8 cellular contexts compared by ENCODE assay signal in genomic region chr12:77065361-77066204, GRCh38. TPM values are rescaled to one million over a fixed set of nuclear protein-coding genes. Genes with fewer than 3 reads are reported as not detected.
DNase-seq lines count a peak whose midpoint lies in the region; ATAC-seq and TF ChIP-seq lines count a peak whose summit lies in the region.

Gene E2F7 (minus strand): TSS chr12:77065569. CDS start chr12:77064635, 934 bp downstream.

- peak within 1 kb of the TSS; percentile 58 for H3K27ac Mint-ChIP-seq in neural progenitor cell

- peak within 1 kb of the TSS; percentile 92 for H2AFZ ChIP-seq in neural progenitor cell (replicated peaks)

- H3K4me3 ChIP-seq in MG63 (peak within 1 kb of the TSS; percentile 74), neural progenitor cell (peak within 1 kb of the TSS; percentile 90), stomach smooth muscle (ENCODE audit: low read length in 2 of 2) (peak within 1 kb of the TSS; percentile 71 to 74)

- peak within 1 kb of the TSS; percentile 91 for H3K4me3 Mint-ChIP-seq in neural progenitor cell

- peaks cover 23% of the 10 kb centered on the region for H3F3A ChIP-seq in neural progenitor cell (ENCODE audit: low read depth)

- DNase-seq in GDM1 (lab: John Stamatoyannopoulos, UW) (peak; percentile 89), HCEC 1CT (peak; percentile 92), MG63 (peak; percentile 94), SHP77 (lab: John Stamatoyannopoulos, UW) (peak; percentile 91 to 92), foreskin keratinocyte (peak; percentile 91 to 95), neural progenitor cell (ENCODE audit: low spot score) (peak; percentile 98)
- DNase-seq in activated effector memory CD4-positive, alpha-beta T cell treated with anti-CD3 and anti-CD28 coated beads, Interleukin-2, amount 50 U/mL, for 16 hours: peak; percentile 94

- H3K36me3 Mint-ChIP-seq in neural progenitor cell: peaks cover 20% of the 10 kb centered on the region

- no peaks in the 10 kb centered on the region for H3K9me3 Mint-ChIP-seq in neural progenitor cell

- H3K27me3 Mint-ChIP-seq in neural progenitor cell (ENCODE audit: insufficient read depth, low read depth): no peaks in the 10 kb centered on the region

- peaks cover 15% of the 10 kb centered on the region for H3K36me3 ChIP-seq in MG63
- no peaks in the 10 kb centered on the region for H3K36me3 ChIP-seq in neural progenitor cell
- no peaks in the 10 kb centered on the region for H3K36me3 ChIP-seq in stomach smooth muscle (ENCODE audit: control insufficient read depth in 2 of 2, insufficient read depth in 2 of 2, low read length in 2 of 2)

- no peaks in the 10 kb centered on the region for H4K20me1 ChIP-seq in neural progenitor cell (ENCODE audit: low read depth)

- H3K9ac ChIP-seq in neural progenitor cell: peak within 1 kb of the TSS; percentile 72
- peak within 1 kb of the TSS in 1 of 2 donors; percentile 44 for H3K9ac ChIP-seq in stomach smooth muscle (ENCODE audit: low read length in 2 of 2)

- peaks cover 45% of the 10 kb centered on the region for H3K79me2 ChIP-seq in neural progenitor cell (ENCODE audit: low read depth)

- H3K4me1 ChIP-seq in foreskin keratinocyte (peaks cover 8% of the 10 kb centered on the region), neural progenitor cell (peaks cover 25% of the 10 kb centered on the region), stomach smooth muscle (ENCODE audit: control insufficient read depth, insufficient read depth, low read length) (peaks cover 7% of the 10 kb centered on the region)

- ATAC-seq in foreskin keratinocyte: peak; percentile 91

- no peaks in the 10 kb centered on the region for H3K27me3 ChIP-seq in MG63
- no peaks in the 10 kb centered on the region for H3K27me3 ChIP-seq in foreskin keratinocyte
- H3K27me3 ChIP-seq in neural progenitor cell: no peaks in the 10 kb centered on the region
- H3K27me3 ChIP-seq in stomach smooth muscle (ENCODE audit: control insufficient read depth in 1 of 2, insufficient read depth in 2 of 2, low read length in 2 of 2): peaks cover 7 to 32% of the 10 kb centered on the region in 2 donors

- H3K4me1 Mint-ChIP-seq in neural progenitor cell: peaks cover 29% of the 10 kb centered on the region

- no peaks in the 10 kb centered on the region for H3K9me3 ChIP-seq in MG63
- no peaks in the 10 kb centered on the region for H3K9me3 ChIP-seq in neural progenitor cell (ENCODE audit: low read depth)
- no peaks in the 10 kb centered on the region for H3K9me3 ChIP-seq in stomach smooth muscle (ENCODE audit: control insufficient read depth in 2 of 2, low read length in 2 of 2)

- TF ChIP-seq CTCF in foreskin keratinocyte (conservative IDR thresholded peaks at IDR 0.05) (peak; percentile 14), neural progenitor cell (IDR thresholded peaks at IDR 0.05) (no peak)

- H3K27ac ChIP-seq in foreskin keratinocyte: peak within 1 kb of the TSS; percentile 69
- peak within 1 kb of the TSS; percentile 93 for H3K27ac ChIP-seq in neural progenitor cell
- no peak within 1 kb of the TSS for H3K27ac ChIP-seq in stomach smooth muscle (ENCODE audit: low read length)

- H3K4me2 ChIP-seq in neural progenitor cell: peak within 1 kb of the TSS; percentile 92

RNA-seq across cellular contexts. Expression of gene E2F7, which starts in this region (rescaled TPM):
- 2.4 and 2.5 TPM in 2 replicates for total RNA-seq in MG63 (2014; rRNA removed; shearing (Covaris generic); ENCODE audit: low replicate concordance)
- total RNA-seq in foreskin keratinocyte (20.8 and 22.3 TPM in 2 replicates), neural progenitor cell (ENCODE audit: low replicate concordance) (31.9 and 40.5 TPM in 2 replicates)
- polyA plus RNA-seq in foreskin keratinocyte: 4.2 and 5.0 TPM in 2 replicates
